ENCODE assay signal across 20 cellular contexts in genomic region chr17:72383053-72383847, GRCh38.
DNase-seq lines count a peak whose midpoint lies in the region; FAIRE-seq and TF ChIP-seq lines count a peak whose summit lies in the region.
"Had no signal": no experiment of that assay in that cellular context is flagged by ENCODE, and none has a peak within 500 bp of the region (broad histone marks: within the 10 kb centered on the region; RNA-seq: fewer than 3 reads in every experiment).

No MANE protein-coding gene starts in this region.

- no peak for FAIRE-seq in kidney (lab: Jason Lieb, UNC)
- FAIRE-seq: colon, GM19239 had no signal

- H3K27ac ChIP-seq in kidney (ENCODE audit: low read depth in 2 of 2, low read length in 2 of 2), result no peak overlapping the region
- H3K27ac ChIP-seq in testis, result no peak overlapping the region
- H3K27ac ChIP-seq: 22Rv1 had no signal

- no peaks in the 10 kb centered on the region for H3K36me3 ChIP-seq in kidney (ENCODE audit: control insufficient read depth in 1 of 2, insufficient read depth in 2 of 2, low read length in 2 of 2)
- H3K36me3 ChIP-seq in testis (ENCODE audit: low read depth, missing control alignments), result no peaks in the 10 kb centered on the region

- no peaks in the 10 kb centered on the region for H3K27me3 Mint-ChIP-seq in HFFc6 (ENCODE audit: insufficient read depth)
- H3K27me3 Mint-ChIP-seq: activated CD4-positive, alpha-beta T cell treated with anti-CD3 and anti-CD28 coated beads, Interleukin-2, amount 10 ng/mL, durations not matched to agents 7 days and 5 days had no signal

- peaks cover 32% of the 10 kb centered on the region for H3K4me1 Mint-ChIP-seq in HFFc6 (ENCODE audit: low read depth)
- H3K4me1 Mint-ChIP-seq: activated CD4-positive, alpha-beta T cell treated with anti-CD3 and anti-CD28 coated beads, Interleukin-2, amount 10 ng/mL, durations not matched to agents 7 days and 5 days; B cell had no signal

- no peak overlapping the region for H3K4me3 Mint-ChIP-seq in HFFc6
- H3K4me3 Mint-ChIP-seq: activated CD4-positive, alpha-beta T cell treated with anti-CD3 and anti-CD28 coated beads, Interleukin-2, amount 10 ng/mL, durations not matched to agents 7 days and 5 days; B cell had no signal

- TF ChIP-seq CTCF in choroid plexus epithelial cell (conservative IDR thresholded peaks at IDR 0.05; ENCODE audit: low read depth, low read length) (no peak), kidney (IDR thresholded peaks at IDR 0.05; ENCODE audit: borderline replicate concordance, extremely low read depth, insufficient read depth) (no peak), testis (IDR thresholded peaks at IDR 0.05) (no peak), HFFc6 (IDR thresholded peaks at IDR 0.05) (no peak)

- no peak for TF ChIP-seq POLR2A in testis (IDR thresholded peaks at IDR 0.05)

- H3K4me3 ChIP-seq in choroid plexus epithelial cell (ENCODE audit: low read depth, low read length), result peak overlapping the region; percentile 8
- H3K4me3 ChIP-seq in kidney (ENCODE audit: low read length in 2 of 2), result no peak overlapping the region
- H3K4me3 ChIP-seq in testis, result no peak overlapping the region
- H3K4me3 ChIP-seq: smooth muscle cell had no signal

- 25 to 33% methylated on average over 16 to 26 of the region's 26 CpGs for WGBS in testis, 2 donors

- no peaks in the 10 kb centered on the region for H3K36me3 Mint-ChIP-seq in HFFc6 (ENCODE audit: low read depth)

- no peak overlapping the region for H3K9ac ChIP-seq in kidney (ENCODE audit: low read length in 2 of 2)

- H3K9me3 ChIP-seq in kidney (ENCODE audit: control insufficient read depth in 1 of 2, low read length in 2 of 2), result no peaks in the 10 kb centered on the region
- H3K9me3 ChIP-seq in testis, result no peaks in the 10 kb centered on the region
- H3K9me3 ChIP-seq: Caco-2 had no signal

- H3K27ac Mint-ChIP-seq in HFFc6, result no peak overlapping the region
- H3K27ac Mint-ChIP-seq: activated CD4-positive, alpha-beta T cell treated with anti-CD3 and anti-CD28 coated beads, Interleukin-2, amount 10 ng/mL, durations not matched to agents 7 days and 5 days; B cell had no signal

- peak; percentile 48 for DNase-seq in DMS 273 (lab: John Stamatoyannopoulos, UW; ENCODE audit: unreplicated experiment)
- no peak for DNase-seq in DMS 273 treated with DMSO at 0.1 percent for 48 hours (lab: John Stamatoyannopoulos, UW)
- no peak for DNase-seq in choroid plexus epithelial cell (ENCODE audit: low read depth)
- peak; percentile 93 for DNase-seq in kidney
- DNase-seq in testis, result peak; percentile 58
- DNase-seq in NCI-H345 treated with DMSO at 0.1 percent for 48 hours (lab: John Stamatoyannopoulos, UW; ENCODE audit: unreplicated experiment), result no peak
- DNase-seq in activated CD4-positive, alpha-beta T cell treated with anti-CD3 and anti-CD28 coated beads for 48 hours, result no peak
- DNase-seq in HFFc6, result no peak
- DNase-seq: activated CD4-positive, alpha-beta T cell treated with anti-CD3 and anti-CD28 coated beads, Interleukin-2, amount 10 ng/mL, durations not matched to agents 7 days and 5 days; activated naive CD4-positive, alpha-beta T cell; Caco-2; EL; foreskin fibroblast; KG1; stimulated activated CD4-positive, alpha-beta T cell treated with anti-CD3 and anti-CD28 coated beads, Interleukin-4, amount 100 ng/mL, for 4 hours had no signal

- intact Hi-C loops in kidney (cut with DNase I), result no loop called here
- intact Hi-C loops in testis (cut with DNase I; ENCODE audit: low total_unique reads), result no loop called here

- H3K9me3 Mint-ChIP-seq in HFFc6, result no peaks in the 10 kb centered on the region
- H3K9me3 Mint-ChIP-seq: activated CD4-positive, alpha-beta T cell treated with anti-CD3 and anti-CD28 coated beads, Interleukin-2, amount 10 ng/mL, durations not matched to agents 7 days and 5 days had no signal

- H3K4me1 ChIP-seq in kidney (ENCODE audit: control insufficient read depth in 1 of 2, insufficient read depth in 1 of 2, low read depth in 1 of 2, low read length in 2 of 2) (peaks cover 0 to 4% of the 10 kb centered on the region in 2 donors), testis (no peaks in the 10 kb centered on the region)

- no peaks in the 10 kb centered on the region for H3K27me3 ChIP-seq in testis

Comparison
In these comparisons a context has a peak if more than half of its experiments do, and no peak if none do; other contexts are left out.
1. DNase-seq: peak in DMS 273 (single experiment), kidney (single experiment) and testis (single experiment); none in DMS 273 treated with DMSO at 0.1 percent for 48 hours (single experiment), choroid plexus epithelial cell (single experiment), NCI-H345 treated with DMSO at 0.1 percent for 48 hours (single experiment), activated CD4-positive, alpha-beta T cell treated with anti-CD3 and anti-CD28 coated beads for 48 hours (single experiment) and HFFc6 (single experiment).